Comparison of ENCODE assay signal across 1 cellular context in genomic region chr6:111572216-111572706, GRCh38.
TF ChIP-seq lines count a peak whose summit lies in the region.

No MANE protein-coding gene starts in this region.

TF ChIP-seq in HepG2, 621 proteins besides CTCF, POLR2A, EP300 and RAD21 (continued from another document and continues in another):
- TF ChIP-seq, protein P1, sequence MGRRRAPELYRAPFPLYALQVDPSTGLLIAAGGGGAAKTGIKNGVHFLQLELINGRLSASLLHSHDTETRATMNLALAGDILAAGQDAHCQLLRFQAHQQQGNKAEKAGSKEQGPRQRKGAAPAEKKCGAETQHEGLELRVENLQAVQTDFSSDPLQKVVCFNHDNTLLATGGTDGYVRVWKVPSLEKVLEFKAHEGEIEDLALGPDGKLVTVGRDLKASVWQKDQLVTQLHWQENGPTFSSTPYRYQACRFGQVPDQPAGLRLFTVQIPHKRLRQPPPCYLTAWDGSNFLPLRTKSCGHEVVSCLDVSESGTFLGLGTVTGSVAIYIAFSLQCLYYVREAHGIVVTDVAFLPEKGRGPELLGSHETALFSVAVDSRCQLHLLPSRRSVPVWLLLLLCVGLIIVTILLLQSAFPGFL (CRISPR knock-in tag; IDR thresholded peaks at IDR 0.05), result no peak
- TF ChIP-seq ZNF207 (IDR thresholded peaks at IDR 0.05; ENCODE audit: borderline replicate concordance) (no peak), SP4 (CRISPR knock-in tag; IDR thresholded peaks at IDR 0.05) (no peak), PAX8 (CRISPR knock-in tag; IDR thresholded peaks at IDR 0.05; ENCODE audit: borderline replicate concordance) (no peak), TEF (CRISPR knock-in tag; IDR thresholded peaks at IDR 0.05) (no peak), ZNF589 (CRISPR knock-in tag; conservative IDR thresholded peaks at IDR 0.05) (no peak), BRCA1 (CRISPR knock-in tag; IDR thresholded peaks at IDR 0.05) (no peak), ZNF7 (CRISPR knock-in tag; IDR thresholded peaks at IDR 0.05) (no peak), ZNF569 (CRISPR knock-in tag; IDR thresholded peaks at IDR 0.05; ENCODE audit: borderline replicate concordance) (no peak), DNMT3B (CRISPR knock-in tag; conservative IDR thresholded peaks at IDR 0.05) (0 out of 2 replicates have a peak, but pooled peaks have one; percentile 26), ZNF564 (CRISPR knock-in tag; IDR thresholded peaks at IDR 0.05) (no peak), PAXIP1 (CRISPR knock-in tag; conservative IDR thresholded peaks at IDR 0.05) (peak; percentile 91), ZNF629 (CRISPR knock-in tag; conservative IDR thresholded peaks at IDR 0.05) (peak; percentile 43; the same call in 1 of the 2 replicates), SAFB2 (CRISPR knock-in tag; IDR thresholded peaks at IDR 0.05; ENCODE audit: borderline replicate concordance, low read depth) (no peak), FOXP1 (IDR thresholded peaks at IDR 0.05) (no peak), FOXP1 (CRISPR knock-in tag; IDR thresholded peaks at IDR 0.05) (no peak), ZNF788 (CRISPR knock-in tag; IDR thresholded peaks at IDR 0.05; ENCODE audit: borderline replicate concordance) (peak; percentile 47; the same call in 1 of the 2 replicates), NR2C2 (CRISPR knock-in tag; IDR thresholded peaks at IDR 0.05; ENCODE audit: borderline replicate concordance) (peak; percentile 45; the same call in 1 of the 2 replicates), IRF1 (CRISPR knock-in tag; IDR thresholded peaks at IDR 0.05; ENCODE audit: low read depth) (peak; percentile 69; the same call in 1 of the 2 replicates), MYC (CRISPR knock-in tag; IDR thresholded peaks at IDR 0.05; ENCODE audit: borderline replicate concordance) (peak; percentile 15; the same call in 1 of the 2 replicates), HDAC6 (IDR thresholded peaks at IDR 0.05; ENCODE audit: low read depth, low read length) (no peak), CEBPB (IDR thresholded peaks at IDR 0.05; ENCODE audit: borderline replicate concordance, low read depth, low read length) (no peak), ZNF883 (CRISPR knock-in tag; IDR thresholded peaks at IDR 0.05; ENCODE audit: not compliant biosample characterization) (no peak), HMG20A (CRISPR knock-in tag; IDR thresholded peaks at IDR 0.05; ENCODE audit: borderline replicate concordance) (peak; percentile 71; the same call in 1 of the 2 replicates), ZNF317 (CRISPR knock-in tag; IDR thresholded peaks at IDR 0.05) (0 out of 2 replicates have a peak, but pooled peaks have one; percentile 58), GABPA (IDR thresholded peaks at IDR 0.05; ENCODE audit: low read depth, low read length) (no peak), GABPA (CRISPR knock-in tag; IDR thresholded peaks at IDR 0.05; ENCODE audit: low read depth) (peak; percentile 64), SIX4 (CRISPR knock-in tag; IDR thresholded peaks at IDR 0.05) (no peak; the same call in 1 of the 2 replicates), DR1 (CRISPR knock-in tag; IDR thresholded peaks at IDR 0.05) (no peak), LRRFIP1 (CRISPR knock-in tag; conservative IDR thresholded peaks at IDR 0.05) (no peak), ZFP1 (CRISPR knock-in tag; IDR thresholded peaks at IDR 0.05) (peak; percentile 37; the same call in 1 of the 2 replicates), FOXA1 (IDR thresholded peaks at IDR 0.05) (no peak), FOXA1 (CRISPR knock-in tag; IDR thresholded peaks at IDR 0.05) (no peak), ZNF296 (CRISPR knock-in tag; conservative IDR thresholded peaks at IDR 0.05) (no peak), TCF7 (IDR thresholded peaks at IDR 0.05; ENCODE audit: low read depth) (no peak), ZZZ3 (CRISPR knock-in tag; IDR thresholded peaks at IDR 0.05; ENCODE audit: borderline replicate concordance) (no peak), ZSCAN25 (CRISPR knock-in tag; IDR thresholded peaks at IDR 0.05) (no peak)
- TF ChIP-seq, protein P2, sequence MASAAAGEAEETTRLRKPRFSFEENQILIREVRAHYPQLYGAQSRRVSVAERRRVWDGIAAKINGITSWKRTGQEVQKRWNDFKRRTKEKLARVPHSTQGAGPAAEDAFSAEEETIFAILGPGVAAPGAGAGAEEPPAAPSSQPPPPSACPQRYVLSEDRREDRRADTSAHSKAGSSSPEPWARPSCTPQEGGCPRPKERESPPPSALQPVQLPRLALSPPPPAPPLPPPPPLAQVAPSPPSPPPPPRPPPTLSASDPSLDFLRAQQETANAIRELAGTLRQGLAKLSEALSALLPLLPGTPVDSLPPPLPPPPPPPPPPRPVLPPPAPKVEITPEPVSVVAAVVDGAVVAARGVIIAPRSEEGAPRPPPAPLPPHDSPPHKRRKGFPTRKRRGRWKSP (CRISPR knock-in tag; IDR thresholded peaks at IDR 0.05), result no peak
- TF ChIP-seq, protein P3, sequence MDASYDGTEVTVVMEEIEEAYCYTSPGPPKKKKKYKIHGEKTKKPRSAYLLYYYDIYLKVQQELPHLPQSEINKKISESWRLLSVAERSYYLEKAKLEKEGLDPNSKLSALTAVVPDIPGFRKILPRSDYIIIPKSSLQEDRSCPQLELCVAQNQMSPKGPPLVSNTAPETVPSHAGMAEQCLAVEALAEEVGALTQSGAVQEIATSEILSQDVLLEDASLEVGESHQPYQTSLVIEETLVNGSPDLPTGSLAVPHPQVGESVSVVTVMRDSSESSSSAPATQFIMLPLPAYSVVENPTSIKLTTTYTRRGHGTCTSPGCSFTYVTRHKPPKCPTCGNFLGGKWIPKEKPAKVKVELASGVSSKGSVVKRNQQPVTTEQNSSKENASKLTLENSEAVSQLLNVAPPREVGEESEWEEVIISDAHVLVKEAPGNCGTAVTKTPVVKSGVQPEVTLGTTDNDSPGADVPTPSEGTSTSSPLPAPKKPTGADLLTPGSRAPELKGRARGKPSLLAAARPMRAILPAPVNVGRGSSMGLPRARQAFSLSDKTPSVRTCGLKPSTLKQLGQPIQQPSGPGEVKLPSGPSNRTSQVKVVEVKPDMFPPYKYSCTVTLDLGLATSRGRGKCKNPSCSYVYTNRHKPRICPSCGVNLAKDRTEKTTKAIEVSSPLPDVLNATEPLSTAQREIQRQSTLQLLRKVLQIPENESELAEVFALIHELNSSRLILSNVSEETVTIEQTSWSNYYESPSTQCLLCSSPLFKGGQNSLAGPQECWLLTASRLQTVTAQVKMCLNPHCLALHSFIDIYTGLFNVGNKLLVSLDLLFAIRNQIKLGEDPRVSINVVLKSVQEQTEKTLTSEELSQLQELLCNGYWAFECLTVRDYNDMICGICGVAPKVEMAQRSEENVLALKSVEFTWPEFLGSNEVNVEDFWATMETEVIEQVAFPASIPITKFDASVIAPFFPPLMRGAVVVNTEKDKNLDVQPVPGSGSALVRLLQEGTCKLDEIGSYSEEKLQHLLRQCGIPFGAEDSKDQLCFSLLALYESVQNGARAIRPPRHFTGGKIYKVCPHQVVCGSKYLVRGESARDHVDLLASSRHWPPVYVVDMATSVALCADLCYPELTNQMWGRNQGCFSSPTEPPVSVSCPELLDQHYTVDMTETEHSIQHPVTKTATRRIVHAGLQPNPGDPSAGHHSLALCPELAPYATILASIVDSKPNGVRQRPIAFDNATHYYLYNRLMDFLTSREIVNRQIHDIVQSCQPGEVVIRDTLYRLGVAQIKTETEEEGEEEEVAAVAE (CRISPR knock-in tag; IDR thresholded peaks at IDR 0.05; ENCODE audit: borderline replicate concordance), result peak; percentile 73; the same call in 1 of the 2 replicates
- TF ChIP-seq, protein P4, sequence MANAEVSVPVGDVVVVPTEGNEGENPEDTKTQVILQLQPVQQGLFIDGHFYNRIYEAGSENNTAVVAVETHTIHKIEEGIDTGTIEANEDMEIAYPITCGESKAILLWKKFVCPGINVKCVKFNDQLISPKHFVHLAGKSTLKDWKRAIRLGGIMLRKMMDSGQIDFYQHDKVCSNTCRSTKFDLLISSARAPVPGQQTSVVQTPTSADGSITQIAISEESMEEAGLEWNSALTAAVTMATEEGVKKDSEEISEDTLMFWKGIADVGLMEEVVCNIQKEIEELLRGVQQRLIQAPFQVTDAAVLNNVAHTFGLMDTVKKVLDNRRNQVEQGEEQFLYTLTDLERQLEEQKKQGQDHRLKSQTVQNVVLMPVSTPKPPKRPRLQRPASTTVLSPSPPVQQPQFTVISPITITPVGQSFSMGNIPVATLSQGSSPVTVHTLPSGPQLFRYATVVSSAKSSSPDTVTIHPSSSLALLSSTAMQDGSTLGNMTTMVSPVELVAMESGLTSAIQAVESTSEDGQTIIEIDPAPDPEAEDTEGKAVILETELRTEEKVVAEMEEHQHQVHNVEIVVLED (CRISPR knock-in tag; IDR thresholded peaks at IDR 0.05; ENCODE audit: borderline replicate concordance), result no peak
- TF ChIP-seq, protein P5, sequence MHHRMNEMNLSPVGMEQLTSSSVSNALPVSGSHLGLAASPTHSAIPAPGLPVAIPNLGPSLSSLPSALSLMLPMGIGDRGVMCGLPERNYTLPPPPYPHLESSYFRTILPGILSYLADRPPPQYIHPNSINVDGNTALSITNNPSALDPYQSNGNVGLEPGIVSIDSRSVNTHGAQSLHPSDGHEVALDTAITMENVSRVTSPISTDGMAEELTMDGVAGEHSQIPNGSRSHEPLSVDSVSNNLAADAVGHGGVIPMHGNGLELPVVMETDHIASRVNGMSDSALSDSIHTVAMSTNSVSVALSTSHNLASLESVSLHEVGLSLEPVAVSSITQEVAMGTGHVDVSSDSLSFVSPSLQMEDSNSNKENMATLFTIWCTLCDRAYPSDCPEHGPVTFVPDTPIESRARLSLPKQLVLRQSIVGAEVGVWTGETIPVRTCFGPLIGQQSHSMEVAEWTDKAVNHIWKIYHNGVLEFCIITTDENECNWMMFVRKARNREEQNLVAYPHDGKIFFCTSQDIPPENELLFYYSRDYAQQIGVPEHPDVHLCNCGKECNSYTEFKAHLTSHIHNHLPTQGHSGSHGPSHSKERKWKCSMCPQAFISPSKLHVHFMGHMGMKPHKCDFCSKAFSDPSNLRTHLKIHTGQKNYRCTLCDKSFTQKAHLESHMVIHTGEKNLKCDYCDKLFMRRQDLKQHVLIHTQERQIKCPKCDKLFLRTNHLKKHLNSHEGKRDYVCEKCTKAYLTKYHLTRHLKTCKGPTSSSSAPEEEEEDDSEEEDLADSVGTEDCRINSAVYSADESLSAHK (CRISPR knock-in tag; IDR thresholded peaks at IDR 0.05; ENCODE audit: borderline replicate concordance), result no peak
- TF ChIP-seq, protein P6, sequence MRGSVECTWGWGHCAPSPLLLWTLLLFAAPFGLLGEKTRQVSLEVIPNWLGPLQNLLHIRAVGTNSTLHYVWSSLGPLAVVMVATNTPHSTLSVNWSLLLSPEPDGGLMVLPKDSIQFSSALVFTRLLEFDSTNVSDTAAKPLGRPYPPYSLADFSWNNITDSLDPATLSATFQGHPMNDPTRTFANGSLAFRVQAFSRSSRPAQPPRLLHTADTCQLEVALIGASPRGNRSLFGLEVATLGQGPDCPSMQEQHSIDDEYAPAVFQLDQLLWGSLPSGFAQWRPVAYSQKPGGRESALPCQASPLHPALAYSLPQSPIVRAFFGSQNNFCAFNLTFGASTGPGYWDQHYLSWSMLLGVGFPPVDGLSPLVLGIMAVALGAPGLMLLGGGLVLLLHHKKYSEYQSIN (CRISPR knock-in tag; IDR thresholded peaks at IDR 0.05; ENCODE audit: borderline replicate concordance), result no peak
